ENCODE assay signal across 1 cellular context in the genomic region with DNA sequence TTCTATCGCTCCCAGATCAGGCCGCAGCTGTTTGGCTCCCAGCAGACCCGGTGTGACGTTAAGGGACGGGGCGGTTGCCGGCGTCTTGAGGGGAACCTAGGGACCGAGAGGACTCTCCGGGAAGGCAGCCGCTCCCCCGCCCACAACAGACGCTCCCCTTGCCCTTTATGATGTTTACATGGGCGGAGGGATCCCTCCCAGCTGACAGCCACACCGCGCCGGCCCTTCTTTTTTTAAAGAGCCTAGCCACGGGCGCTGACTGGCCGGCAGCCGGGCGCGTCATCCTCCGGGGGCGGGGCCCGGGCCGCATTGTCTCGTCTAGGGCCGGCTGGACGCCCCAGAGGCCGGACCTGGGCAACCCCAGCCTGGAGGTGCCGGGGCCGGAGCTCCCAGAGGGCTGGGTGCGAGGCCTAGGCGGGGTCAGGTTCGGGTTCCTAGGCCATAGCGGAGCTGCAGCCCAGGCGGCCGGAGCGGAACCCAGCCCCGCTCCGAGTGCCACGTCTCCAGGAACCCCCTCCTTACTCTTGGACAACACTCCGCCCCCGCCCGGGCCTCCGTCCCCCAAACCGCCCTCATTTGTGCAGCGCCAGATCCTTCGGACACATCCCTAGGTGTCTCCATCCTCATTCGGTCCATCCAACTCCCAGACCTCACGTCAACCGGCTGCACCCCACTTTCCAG.
TF ChIP-seq lines count a peak whose summit lies in the region.

TSS of gene PCAT6 (plus strand) at position 340 of the 681 bp plus-strand sequence.

TF ChIP-seq in HepG2, 621 proteins besides CTCF, POLR2A, EP300 and RAD21 (continued from another document and continues in another):
- TF ChIP-seq FOXO1 (CRISPR knock-in tag; IDR thresholded peaks at IDR 0.05) (peak; percentile 91), GABPA (IDR thresholded peaks at IDR 0.05; ENCODE audit: low read depth, low read length) (no peak), GABPA (CRISPR knock-in tag; IDR thresholded peaks at IDR 0.05; ENCODE audit: low read depth) (peak; percentile 62; the same call in 1 of the 2 replicates), POGZ (CRISPR knock-in tag; IDR thresholded peaks at IDR 0.05) (peak; percentile 88), ZFY (CRISPR knock-in tag; IDR thresholded peaks at IDR 0.05) (peak; percentile 90), ZBTB20 (CRISPR knock-in tag; IDR thresholded peaks at IDR 0.05; ENCODE audit: borderline replicate concordance, low read depth) (peak; percentile 50; the same call in 1 of the 2 replicates), ZBTB39 (CRISPR knock-in tag; IDR thresholded peaks at IDR 0.05) (no peak), ZNF121 (CRISPR knock-in tag; IDR thresholded peaks at IDR 0.05) (no peak), SMAD3 (CRISPR knock-in tag; IDR thresholded peaks at IDR 0.05) (peak; percentile 79; the same call in 1 of the 2 replicates), FOXA3 (CRISPR knock-in tag; IDR thresholded peaks at IDR 0.05) (peak; percentile 90), TCF7L2 (IDR thresholded peaks at IDR 0.05; ENCODE audit: low read depth, low read length) (no peak), ZNF564 (CRISPR knock-in tag; IDR thresholded peaks at IDR 0.05) (peak; percentile 11; the same call in 1 of the 2 replicates), PAX8 (CRISPR knock-in tag; IDR thresholded peaks at IDR 0.05; ENCODE audit: borderline replicate concordance) (no peak; the same call in 1 of the 2 replicates), GATAD1 (CRISPR knock-in tag; IDR thresholded peaks at IDR 0.05) (peak; percentile 79), BRD4 (CRISPR knock-in tag; IDR thresholded peaks at IDR 0.05) (0 out of 2 replicates have a peak, but pooled peaks have one; percentile 14), BCL3 (CRISPR knock-in tag; IDR thresholded peaks at IDR 0.05) (0 out of 2 replicates have a peak, but pooled peaks have one; percentile 66), ELK4 (CRISPR knock-in tag; IDR thresholded peaks at IDR 0.05; ENCODE audit: borderline replicate concordance) (no peak), PHF21A (CRISPR knock-in tag; IDR thresholded peaks at IDR 0.05) (peak; percentile 93), ESRRA (CRISPR knock-in tag; IDR thresholded peaks at IDR 0.05; ENCODE audit: low read depth) (peak; percentile 61; the same call in 1 of the 2 replicates), JUND (CRISPR knock-in tag; IDR thresholded peaks at IDR 0.05) (no peak), LCORL (IDR thresholded peaks at IDR 0.05) (no peak), LCORL (CRISPR knock-in tag; IDR thresholded peaks at IDR 0.05) (peak; percentile 51; the same call in 1 of the 2 replicates), ZKSCAN8 (CRISPR knock-in tag; IDR thresholded peaks at IDR 0.05; ENCODE audit: borderline replicate concordance) (0 out of 2 replicates have a peak, but pooled peaks have one; percentile 59), ZNF746 (CRISPR knock-in tag; IDR thresholded peaks at IDR 0.05) (peak; percentile 79), CBFB (CRISPR knock-in tag; IDR thresholded peaks at IDR 0.05) (peak; percentile 63; the same call in 1 of the 2 replicates), ZNF446 (CRISPR knock-in tag; IDR thresholded peaks at IDR 0.05) (peak; percentile 75; the same call in 1 of the 2 replicates), ZNF766 (CRISPR knock-in tag; IDR thresholded peaks at IDR 0.05; ENCODE audit: borderline replicate concordance) (peak; percentile 65; the same call in 1 of the 2 replicates), ZBTB43 (CRISPR knock-in tag; conservative IDR thresholded peaks at IDR 0.05) (0 out of 2 replicates have a peak, but pooled peaks have one; percentile 8), ZNF30 (CRISPR knock-in tag; IDR thresholded peaks at IDR 0.05) (no peak), HMGXB4 (CRISPR knock-in tag; IDR thresholded peaks at IDR 0.05; ENCODE audit: borderline replicate concordance in 1 of 2, low read depth in 1 of 2) (peak; percentile 75 to 87), IRF2 (CRISPR knock-in tag; IDR thresholded peaks at IDR 0.05) (no peak; the same call in 1 of the 2 replicates), NFE2 (CRISPR knock-in tag; IDR thresholded peaks at IDR 0.05) (no peak), KDM2A (CRISPR knock-in tag; IDR thresholded peaks at IDR 0.05; ENCODE audit: borderline replicate concordance, low read depth) (peak; percentile 93), NFKBIZ (CRISPR knock-in tag; IDR thresholded peaks at IDR 0.05) (peak; percentile 53; the same call in 1 of the 2 replicates), ZBTB37 (CRISPR knock-in tag; IDR thresholded peaks at IDR 0.05) (no peak)
- TF ChIP-seq, protein P1, sequence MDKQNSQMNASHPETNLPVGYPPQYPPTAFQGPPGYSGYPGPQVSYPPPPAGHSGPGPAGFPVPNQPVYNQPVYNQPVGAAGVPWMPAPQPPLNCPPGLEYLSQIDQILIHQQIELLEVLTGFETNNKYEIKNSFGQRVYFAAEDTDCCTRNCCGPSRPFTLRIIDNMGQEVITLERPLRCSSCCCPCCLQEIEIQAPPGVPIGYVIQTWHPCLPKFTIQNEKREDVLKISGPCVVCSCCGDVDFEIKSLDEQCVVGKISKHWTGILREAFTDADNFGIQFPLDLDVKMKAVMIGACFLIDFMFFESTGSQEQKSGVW (CRISPR knock-in tag; IDR thresholded peaks at IDR 0.05; ENCODE audit: borderline replicate concordance): no peak
- TF ChIP-seq, protein P2, sequence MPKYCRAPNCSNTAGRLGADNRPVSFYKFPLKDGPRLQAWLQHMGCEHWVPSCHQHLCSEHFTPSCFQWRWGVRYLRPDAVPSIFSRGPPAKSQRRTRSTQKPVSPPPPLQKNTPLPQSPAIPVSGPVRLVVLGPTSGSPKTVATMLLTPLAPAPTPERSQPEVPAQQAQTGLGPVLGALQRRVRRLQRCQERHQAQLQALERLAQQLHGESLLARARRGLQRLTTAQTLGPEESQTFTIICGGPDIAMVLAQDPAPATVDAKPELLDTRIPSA (CRISPR knock-in tag; IDR thresholded peaks at IDR 0.05; ENCODE audit: borderline replicate concordance): peak; percentile 32; the same call in 1 of the 2 replicates
- TF ChIP-seq, protein P3, sequence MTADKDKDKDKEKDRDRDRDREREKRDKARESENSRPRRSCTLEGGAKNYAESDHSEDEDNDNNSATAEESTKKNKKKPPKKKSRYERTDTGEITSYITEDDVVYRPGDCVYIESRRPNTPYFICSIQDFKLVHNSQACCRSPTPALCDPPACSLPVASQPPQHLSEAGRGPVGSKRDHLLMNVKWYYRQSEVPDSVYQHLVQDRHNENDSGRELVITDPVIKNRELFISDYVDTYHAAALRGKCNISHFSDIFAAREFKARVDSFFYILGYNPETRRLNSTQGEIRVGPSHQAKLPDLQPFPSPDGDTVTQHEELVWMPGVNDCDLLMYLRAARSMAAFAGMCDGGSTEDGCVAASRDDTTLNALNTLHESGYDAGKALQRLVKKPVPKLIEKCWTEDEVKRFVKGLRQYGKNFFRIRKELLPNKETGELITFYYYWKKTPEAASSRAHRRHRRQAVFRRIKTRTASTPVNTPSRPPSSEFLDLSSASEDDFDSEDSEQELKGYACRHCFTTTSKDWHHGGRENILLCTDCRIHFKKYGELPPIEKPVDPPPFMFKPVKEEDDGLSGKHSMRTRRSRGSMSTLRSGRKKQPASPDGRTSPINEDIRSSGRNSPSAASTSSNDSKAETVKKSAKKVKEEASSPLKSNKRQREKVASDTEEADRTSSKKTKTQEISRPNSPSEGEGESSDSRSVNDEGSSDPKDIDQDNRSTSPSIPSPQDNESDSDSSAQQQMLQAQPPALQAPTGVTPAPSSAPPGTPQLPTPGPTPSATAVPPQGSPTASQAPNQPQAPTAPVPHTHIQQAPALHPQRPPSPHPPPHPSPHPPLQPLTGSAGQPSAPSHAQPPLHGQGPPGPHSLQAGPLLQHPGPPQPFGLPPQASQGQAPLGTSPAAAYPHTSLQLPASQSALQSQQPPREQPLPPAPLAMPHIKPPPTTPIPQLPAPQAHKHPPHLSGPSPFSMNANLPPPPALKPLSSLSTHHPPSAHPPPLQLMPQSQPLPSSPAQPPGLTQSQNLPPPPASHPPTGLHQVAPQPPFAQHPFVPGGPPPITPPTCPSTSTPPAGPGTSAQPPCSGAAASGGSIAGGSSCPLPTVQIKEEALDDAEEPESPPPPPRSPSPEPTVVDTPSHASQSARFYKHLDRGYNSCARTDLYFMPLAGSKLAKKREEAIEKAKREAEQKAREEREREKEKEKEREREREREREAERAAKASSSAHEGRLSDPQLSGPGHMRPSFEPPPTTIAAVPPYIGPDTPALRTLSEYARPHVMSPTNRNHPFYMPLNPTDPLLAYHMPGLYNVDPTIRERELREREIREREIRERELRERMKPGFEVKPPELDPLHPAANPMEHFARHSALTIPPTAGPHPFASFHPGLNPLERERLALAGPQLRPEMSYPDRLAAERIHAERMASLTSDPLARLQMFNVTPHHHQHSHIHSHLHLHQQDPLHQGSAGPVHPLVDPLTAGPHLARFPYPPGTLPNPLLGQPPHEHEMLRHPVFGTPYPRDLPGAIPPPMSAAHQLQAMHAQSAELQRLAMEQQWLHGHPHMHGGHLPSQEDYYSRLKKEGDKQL (CRISPR knock-in tag; IDR thresholded peaks at IDR 0.05; ENCODE audit: low read depth): no peak
- TF ChIP-seq, protein P4, sequence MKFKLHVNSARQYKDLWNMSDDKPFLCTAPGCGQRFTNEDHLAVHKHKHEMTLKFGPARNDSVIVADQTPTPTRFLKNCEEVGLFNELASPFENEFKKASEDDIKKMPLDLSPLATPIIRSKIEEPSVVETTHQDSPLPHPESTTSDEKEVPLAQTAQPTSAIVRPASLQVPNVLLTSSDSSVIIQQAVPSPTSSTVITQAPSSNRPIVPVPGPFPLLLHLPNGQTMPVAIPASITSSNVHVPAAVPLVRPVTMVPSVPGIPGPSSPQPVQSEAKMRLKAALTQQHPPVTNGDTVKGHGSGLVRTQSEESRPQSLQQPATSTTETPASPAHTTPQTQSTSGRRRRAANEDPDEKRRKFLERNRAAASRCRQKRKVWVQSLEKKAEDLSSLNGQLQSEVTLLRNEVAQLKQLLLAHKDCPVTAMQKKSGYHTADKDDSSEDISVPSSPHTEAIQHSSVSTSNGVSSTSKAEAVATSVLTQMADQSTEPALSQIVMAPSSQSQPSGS (CRISPR knock-in tag; IDR thresholded peaks at IDR 0.05): peak; percentile 83
